In genomic region chr13:44932850-44933251, GRCh38 we compare ENCODE assay signal across 9 cellular contexts. TPM values are rescaled to one million over a fixed set of nuclear protein-coding genes. Genes with fewer than 3 reads are reported as not detected.
A peak's percentile ranks its signal among the peaks of the same experiment; 100 is the strongest.
DNase-seq lines count a peak whose midpoint lies in the region; ATAC-seq, FAIRE-seq and TF ChIP-seq lines count a peak whose summit lies in the region.
"Had no signal": no experiment of that assay in that cellular context is flagged by ENCODE, and none has a peak within 500 bp of the region (broad histone marks: within the 10 kb centered on the region; RNA-seq: fewer than 3 reads in every experiment).

No MANE protein-coding gene starts in this region.

- H3K4me2 ChIP-seq in IMR-90 (ENCODE audit: low read depth, low read length) (no peak overlapping the region), keratinocyte (ENCODE audit: control insufficient read depth, extremely low read depth, insufficient read depth, low read depth, low read length) (no peak overlapping the region)
- H3K4me2 ChIP-seq: neural progenitor cell had no signal

- H2BK120ac ChIP-seq in IMR-90 (ENCODE audit: low read depth, low read length) = peak overlapping the region; percentile 17; the same call in 1 of the 2 replicates

- no peaks in the 10 kb centered on the region for H3K9me3 ChIP-seq in IMR-90 (ENCODE audit: control insufficient read depth, insufficient read depth, low read length)
- H3K9me3 ChIP-seq in keratinocyte (ENCODE audit: control insufficient read depth, low read depth, low read length) = no peaks in the 10 kb centered on the region
- H3K9me3 ChIP-seq in small intestine (ENCODE audit: control insufficient read depth, low read depth) = no peaks in the 10 kb centered on the region

- H3K4ac ChIP-seq in IMR-90 (ENCODE audit: low read depth, low read length) = peak overlapping the region; percentile 9; the same call in 1 of the 2 replicates

- H3K9ac ChIP-seq in IMR-90 (ENCODE audit: low read depth, low read length) = no peak overlapping the region
- H3K9ac ChIP-seq in keratinocyte (ENCODE audit: control insufficient read depth, extremely low read depth, insufficient read depth, low read length) = no peak overlapping the region
- H3K9ac ChIP-seq: neural progenitor cell had no signal

- H2BK5ac ChIP-seq in IMR-90 (ENCODE audit: low read depth, low read length, poor library complexity, severe bottlenecking) = no peak overlapping the region

- H3K9me1 ChIP-seq in IMR-90 (ENCODE audit: insufficient read depth, low read length) (peaks cover 10% of the 10 kb centered on the region), keratinocyte (ENCODE audit: control insufficient read depth, extremely low read depth, insufficient read depth, low read length) (no peaks in the 10 kb centered on the region)

- CTCF ChIA-PET in IMR-90 (lab: Yijun Ruan, JAX) = no interaction called here

- H3K56ac ChIP-seq in IMR-90 (ENCODE audit: extremely low read depth, insufficient read depth, low read length) = no peak overlapping the region

- H2BK20ac ChIP-seq in IMR-90 (ENCODE audit: low read depth, low read length) = peak overlapping the region; percentile 68; the same call in 1 of the 2 replicates

- ATAC-seq in IMR-90 (ENCODE audit: low read depth) (peak; percentile 40), GM18907 (IDR thresholded peaks at IDR 0.05; ENCODE audit: unreplicated experiment) (no peak), GM18861 (IDR thresholded peaks at IDR 0.05; ENCODE audit: unreplicated experiment) (no peak)

- H2AK5ac ChIP-seq in IMR-90 (ENCODE audit: low read depth, low read length) = peak overlapping the region; percentile 54; the same call in 1 of the 2 replicates

- POLR2A ChIA-PET in IMR-90 (lab: Charles Lee; ENCODE audit: unreplicated experiment) = no interaction called here

- peak overlapping the region; percentile 50 for H3K14ac ChIP-seq in IMR-90 (replicated peaks; ENCODE audit: low read depth, low read length)

- H2AK9ac ChIP-seq in IMR-90 (replicated peaks; ENCODE audit: low read depth, low read length, poor library complexity) = no peak overlapping the region

- H3K27ac ChIP-seq in IMR-90 (ENCODE audit: insufficient read depth, low read length) (no peak overlapping the region), brain microvascular endothelial cell (peak overlapping the region; percentile 86), keratinocyte (ENCODE audit: control insufficient read depth, insufficient read depth, low read length) (no peak overlapping the region), small intestine (ENCODE audit: low read depth in 1 of 2, low read length in 1 of 2) (peak overlapping the region; percentile 4 to 32)
- H3K27ac ChIP-seq: neural progenitor cell had no signal

- H4K20me1 ChIP-seq in IMR-90 (ENCODE audit: insufficient read depth, low read length) (no peaks in the 10 kb centered on the region), keratinocyte (ENCODE audit: control insufficient read depth, extremely low read depth, insufficient read depth, low read length) (no peaks in the 10 kb centered on the region)

- TF ChIP-seq CTCF in IMR-90 (conservative IDR thresholded peaks at IDR 0.05; ENCODE audit: low read depth, low read length) (no peak), brain microvascular endothelial cell (IDR thresholded peaks at IDR 0.05; ENCODE audit: low read depth, low read length, missing control alignments) (no peak), keratinocyte (optimal IDR thresholded peaks at IDR 0.05 in 1 of 3, IDR thresholded peaks at IDR 0.05 in 1 of 3, conservative IDR thresholded peaks at IDR 0.05 in 1 of 3; ENCODE audit: extremely low read depth in 1 of 3, insufficient read depth in 2 of 3, low read length in 3 of 3) (no peak)

- H3K79me1 ChIP-seq in IMR-90 (ENCODE audit: low read depth in 1 of 2, low read length in 2 of 2) = no peaks in the 10 kb centered on the region

- H3K36me3 ChIP-seq in IMR-90 (ENCODE audit: control insufficient read depth, insufficient read depth, low read length) = no peaks in the 10 kb centered on the region
- no peaks in the 10 kb centered on the region for H3K36me3 ChIP-seq in brain microvascular endothelial cell (replicated peaks)
- H3K36me3 ChIP-seq in keratinocyte (ENCODE audit: control insufficient read depth in 2 of 2, extremely low read depth in 1 of 2, insufficient read depth in 2 of 2, low read length in 2 of 2) = no peaks in the 10 kb centered on the region
- no peaks in the 10 kb centered on the region for H3K36me3 ChIP-seq in small intestine (ENCODE audit: control insufficient read depth in 2 of 2, insufficient read depth in 2 of 2, low read length in 2 of 2)
- H3K36me3 ChIP-seq: neural progenitor cell had no signal

- no TSS peak for BruUV-seq in IMR-90 (replicated peaks; lab: Mats Ljungman, UMichigan)

- peak overlapping the region; percentile 62; the same call in 2 of the 3 replicates for H2BK15ac ChIP-seq in IMR-90 (ENCODE audit: low read depth, low read length)

- H3K4me3 ChIP-seq in IMR-90 (ENCODE audit: insufficient read depth, low read depth, low read length) = no peak overlapping the region
- H3K4me3 ChIP-seq in brain microvascular endothelial cell (ENCODE audit: low read depth, low read length) = no peak overlapping the region
- H3K4me3 ChIP-seq in keratinocyte (ENCODE audit: control insufficient read depth in 2 of 3, extremely low read depth in 1 of 3, insufficient read depth in 2 of 3, low read depth in 1 of 3, low read length in 3 of 3) = no peak overlapping the region
- no peak overlapping the region for H3K4me3 ChIP-seq in small intestine (ENCODE audit: low read depth in 1 of 2, low read length in 2 of 2)
- H3K4me3 ChIP-seq: neural progenitor cell had no signal

- no peak overlapping the region for H3K18ac ChIP-seq in IMR-90 (ENCODE audit: low read depth, low read length)

- peak overlapping the region in 1 of 2 experiments; percentile 53; a peak in 2 of 4 replicates for H4K8ac ChIP-seq in IMR-90 (ENCODE audit: low read depth in 2 of 2, low read length in 2 of 2)

- dilution Hi-C loops in IMR-90 (cut with HindIII; ENCODE audit: low sequenced_read_pairs, unreplicated experiment) = no loop called here
- dilution Hi-C loops in keratinocyte (cut with MboI; ENCODE audit: extremely low pct_ligation_motif_present, low sequenced_read_pairs) = no loop called here

- H3K4me1 ChIP-seq in IMR-90 (ENCODE audit: control insufficient read depth, insufficient read depth, low read length) (peaks cover 6% of the 10 kb centered on the region; the same call in 1 of the 2 replicates), keratinocyte (ENCODE audit: control insufficient read depth, extremely low read depth, insufficient read depth, low read length) (peaks cover 12% of the 10 kb centered on the region), small intestine (ENCODE audit: control insufficient read depth in 2 of 2, insufficient read depth in 1 of 2, low read depth in 1 of 2, low read length in 1 of 2) (no peaks in the 10 kb centered on the region)

- 53% methylated on average over 2 of the region's 7 CpGs; no CpG with 5 or more reads in 1 of the 2 experiments for WGBS in IMR-90 (ENCODE audit: extremely low coverage in 2 of 2, insufficient read length in 1 of 2), 2 experiments
- 72 to 88% (median 81%) methylated on average over 7 of the region's 7 CpGs for WGBS in small intestine, 3 donors

- H3K27me3 ChIP-seq in IMR-90 (ENCODE audit: control insufficient read depth, insufficient read depth, low read length) = no peaks in the 10 kb centered on the region
- H3K27me3 ChIP-seq in brain microvascular endothelial cell (replicated peaks) = no peaks in the 10 kb centered on the region
- H3K27me3 ChIP-seq in keratinocyte (ENCODE audit: control insufficient read depth, extremely low read depth, insufficient read depth, low read length) = no peaks in the 10 kb centered on the region
- no peaks in the 10 kb centered on the region for H3K27me3 ChIP-seq in small intestine (ENCODE audit: control insufficient read depth in 2 of 2, insufficient read depth in 2 of 2, low read length in 2 of 2)
- H3K27me3 ChIP-seq: neural progenitor cell had no signal

- no peak overlapping the region for H4K5ac ChIP-seq in IMR-90 (ENCODE audit: low read depth, low read length)

- no peak for TF ChIP-seq RAD21 in IMR-90 (IDR thresholded peaks at IDR 0.05; ENCODE audit: low read length)

- peak; percentile 49 for DNase-seq in IMR-90
- peak; percentile 84 for DNase-seq in brain microvascular endothelial cell
- DNase-seq in keratinocyte (ENCODE audit: low read depth, low spot score) = no peak
- no peak for DNase-seq in small intestine
- no peak for DNase-seq in activated T-cell treated with anti-CD3 and anti-CD28 coated beads, Interleukin-2, amount 50 U/mL, for 1 hour
- no peak for DNase-seq in activated CD8-positive, alpha-beta memory T cell treated with anti-CD3 and anti-CD28 coated beads, Interleukin-2, amount 50 U/mL, for 4 hours

- no peaks in the 10 kb centered on the region for H3K79me2 ChIP-seq in keratinocyte (ENCODE audit: control insufficient read depth, insufficient read depth, low read length)

- peak overlapping the region; percentile 26; the same call in 1 of the 2 replicates for H3K23ac ChIP-seq in IMR-90 (ENCODE audit: low read depth, low read length)

- intact Hi-C loops in IMR-90 (cut with micrococcal nuclease) = no loop called here

- TF ChIP-seq POLR2A in IMR-90 (IDR thresholded peaks at IDR 0.05; ENCODE audit: low read depth, low read length) = no peak

- FAIRE-seq in keratinocyte (lab: Jason Lieb, UNC) = peak; percentile 74
- no peak for FAIRE-seq in small intestine (lab: Jason Lieb, UNC)

- in situ Hi-C loops in IMR-90 (cut with MboI; ENCODE audit: low sequenced_read_pairs) = no loop called here
- in situ Hi-C loops in brain microvascular endothelial cell (cut with HindIII; ENCODE audit: low pct_ligation_motif_present, low sequenced_read_pairs) = no loop called here

- no peak overlapping the region for H4K91ac ChIP-seq in IMR-90 (ENCODE audit: insufficient read depth, low read depth, low read length)

- peak overlapping the region; percentile 46 for H2AFZ ChIP-seq in IMR-90 (replicated peaks; ENCODE audit: low read length, poor library complexity)
- peak overlapping the region; percentile 68 for H2AFZ ChIP-seq in keratinocyte (ENCODE audit: control insufficient read depth, low read length)
- H2AFZ ChIP-seq: neural progenitor cell had no signal

RNA-seq across cellular contexts. Expression of gene NUFIP1, which starts 56.4 kb away (rescaled TPM):
- total RNA-seq in IMR-90 (2012; rRNA removed) = 1.4 and 2.5 TPM in 2 replicates
- polyA plus RNA-seq in IMR-90 (2012; rRNA removed) = 2.1 and 2.3 TPM in 2 replicates
- polyA plus RNA-seq in IMR-90 (2012; cell fraction: cytosol; rRNA removed) = 0.90 and 0.99 TPM in 2 replicates
- polyA plus RNA-seq in IMR-90 (2012; cell fraction: nucleus; rRNA removed; ENCODE audit: low replicate concordance) = 0.94 and 1.7 TPM in 2 replicates
- 1.7 to 4.2 TPM (median 3.3 TPM) in 3 replicates for polyA plus RNA-seq in keratinocyte
- polyA plus RNA-seq in keratinocyte (2011; ENCODE audit: low read depth) = 5.1 TPM
- polyA plus RNA-seq in keratinocyte (2011; cell fraction: cytosol; rRNA removed) = 3.3 and 5.3 TPM in 2 replicates
- 4.5 and 5.2 TPM in 2 replicates for polyA plus RNA-seq in keratinocyte (2011; cell fraction: nucleus; rRNA removed)
- 5.2 and 5.8 TPM in 2 replicates for polyA plus RNA-seq in keratinocyte (2012; ENCODE audit: low replicate concordance)
- polyA minus RNA-seq in keratinocyte = 0.99 to 3.2 TPM (median 1.5 TPM) in 3 replicates
- 2.1 TPM for polyA minus RNA-seq in keratinocyte (2011; cell fraction: cytosol; rRNA and poly(A)+ RNA removed)
- polyA minus RNA-seq in keratinocyte (2011; cell fraction: nucleus; rRNA and poly(A)+ RNA removed) = 1.5 and 2.8 TPM in 2 replicates
- polyA plus RNA-seq in small intestine = 1 to 10 TPM; 1.3 to 2.6 (median 1.6) TPM

RNA-seq across cellular contexts. Expression of gene GPALPP1, which starts 56.5 kb away (rescaled TPM):
- 10.6 and 25.3 TPM in 2 replicates for total RNA-seq in IMR-90 (2012; rRNA removed)
- polyA plus RNA-seq in IMR-90 (2012; rRNA removed) (8.2 and 12.5 TPM in 2 replicates), keratinocyte (9.5 to 17.7 TPM (median 14.0 TPM) in 3 replicates), small intestine (10 to 100 TPM in 1 of 3 donors, 1 to 10 TPM in 2; 6.8 to 12.6 (median 7.4) TPM)
- 2.6 and 3.3 TPM in 2 replicates for polyA plus RNA-seq in IMR-90 (2012; cell fraction: cytosol; rRNA removed)
- 10.0 and 29.4 TPM in 2 replicates for polyA plus RNA-seq in IMR-90 (2012; cell fraction: nucleus; rRNA removed; ENCODE audit: low replicate concordance)
- polyA plus RNA-seq in keratinocyte (2011; ENCODE audit: low read depth) = 28.1 TPM
- polyA plus RNA-seq in keratinocyte (2011; cell fraction: cytosol; rRNA removed) = 7.5 and 10.9 TPM in 2 replicates
- 16.1 and 19.2 TPM in 2 replicates for polyA plus RNA-seq in keratinocyte (2011; cell fraction: nucleus; rRNA removed)
- 13.1 and 13.3 TPM in 2 replicates for polyA plus RNA-seq in keratinocyte (2012; ENCODE audit: low replicate concordance)
- polyA minus RNA-seq in keratinocyte = 6.1 to 9.9 TPM (median 8.1 TPM) in 3 replicates
- polyA minus RNA-seq in keratinocyte (2011; cell fraction: cytosol; rRNA and poly(A)+ RNA removed) = 11.1 TPM
- 12.5 and 23.1 TPM in 2 replicates for polyA minus RNA-seq in keratinocyte (2011; cell fraction: nucleus; rRNA and poly(A)+ RNA removed)

Comparison
In these comparisons a context has a peak if more than half of its experiments do, and no peak if none do; other contexts are left out.
1. DNase-seq: peak in IMR-90 (single experiment) and brain microvascular endothelial cell (single experiment); none in keratinocyte (single experiment), small intestine (single experiment), activated T-cell treated with anti-CD3 and anti-CD28 coated beads, Interleukin-2, amount 50 U/mL, for 1 hour (single experiment) and activated CD8-positive, alpha-beta memory T cell treated with anti-CD3 and anti-CD28 coated beads, Interleukin-2, amount 50 U/mL, for 4 hours (single experiment).
2. H3K27ac ChIP-seq: peak in brain microvascular endothelial cell (single experiment) and small intestine (2 of 2); none in IMR-90 (single experiment) and keratinocyte (single experiment).